20 cellular contexts compared by ENCODE assay signal in the genomic region with DNA sequence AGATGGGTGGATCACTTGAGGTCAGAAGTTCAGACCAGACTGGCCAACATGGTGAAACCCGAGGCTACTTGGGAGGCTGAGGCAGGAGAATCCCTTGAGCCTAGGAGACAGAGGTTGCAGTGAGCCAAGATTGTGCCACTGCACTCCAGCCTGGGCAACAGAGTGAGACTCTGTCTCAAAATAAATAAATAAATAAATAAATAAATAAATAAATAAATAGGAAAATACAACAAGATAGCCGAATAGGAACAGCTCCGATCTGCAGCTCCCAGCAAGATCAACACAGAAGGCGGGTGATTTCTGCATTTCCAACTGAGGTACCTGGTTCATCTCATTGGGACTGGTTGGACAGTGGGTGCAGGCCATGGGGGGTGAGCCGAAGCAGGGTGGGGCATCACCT. TPM values are rescaled to one million over a fixed set of nuclear protein-coding genes. Genes with fewer than 3 reads are reported as not detected.
"Had no signal": no experiment of that assay in that cellular context is flagged by ENCODE, and none has a peak within 500 bp of the region (broad histone marks: within the 10 kb centered on the region; RNA-seq: fewer than 3 reads in every experiment).

No MANE protein-coding gene starts in this region.

RNA-seq across cellular contexts. Expression of gene REC114, which starts 4.5 kb away (rescaled TPM):
- total RNA-seq: naive thymus-derived CD8-positive, alpha-beta T cell; natural killer cell treated with Interleukin-12 subunit alpha and Interleukin-12 subunit beta and Interleukin-15 and Interleukin-18, amount 100 ng/mL, for 72 hours; neural crest cell; omental fat pad; osteocyte; pancreas; posterior vena cava; pulmonary artery endothelial cell; sciatic nerve; smooth muscle cell; spleen; stomach; subcutaneous adipose tissue; temporal lobe; thoracic aorta; thyroid gland; tibial nerve; upper lobe of left lung; ureter; vagina had no signal
